In the genomic region with DNA sequence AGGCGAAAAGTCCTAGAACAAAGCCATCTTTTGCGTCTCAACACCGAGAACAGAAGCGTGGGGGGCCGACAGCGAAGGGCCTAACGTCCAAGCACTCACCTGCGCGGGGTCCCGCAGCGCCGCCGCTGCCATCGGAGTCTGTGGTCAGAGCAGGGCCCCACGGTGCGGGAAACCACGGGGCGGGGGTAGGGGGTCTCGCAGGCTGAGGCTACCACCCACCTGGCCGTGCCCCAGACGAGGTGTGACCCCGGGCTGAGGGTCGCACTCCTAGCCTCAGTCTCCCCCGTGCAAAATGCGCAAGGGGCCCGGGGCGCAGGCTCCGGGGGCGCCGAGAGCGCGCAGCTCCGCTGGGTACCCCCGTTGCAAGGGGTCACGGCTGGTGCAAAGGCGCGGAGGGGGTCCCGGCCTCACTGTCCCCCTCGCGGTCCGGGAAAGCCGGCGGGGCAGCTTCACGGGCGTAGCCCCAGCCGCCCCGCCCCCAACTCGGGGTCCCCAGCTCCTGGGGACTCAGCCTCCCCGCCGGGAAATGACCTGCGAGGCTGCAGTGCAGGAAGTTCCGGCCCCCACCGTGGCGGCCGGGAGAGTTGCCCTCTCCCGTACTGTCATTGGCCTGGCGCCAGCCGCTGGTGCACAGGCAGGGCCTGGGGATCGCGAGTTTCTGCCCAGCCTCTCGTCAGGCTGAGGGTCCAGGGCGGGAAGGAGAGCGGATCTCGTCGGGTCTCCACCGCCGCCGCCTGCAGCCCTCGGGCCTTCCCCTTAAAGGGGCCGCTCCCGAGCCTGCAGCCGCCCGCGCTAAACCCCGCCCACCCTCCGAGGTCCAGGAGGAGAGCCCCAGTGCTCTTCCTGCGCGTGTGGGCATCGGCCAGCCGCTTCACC, we compare ENCODE assay signal across 1 cellular context.
A peak's percentile ranks its signal among the peaks of the same experiment; 100 is the strongest.
TF ChIP-seq lines count a peak whose summit lies in the region.

Gene ZNF792, minus strand, starts transcription at position 699 of the 876 bp plus-strand sequence. Its CDS starts 567 bp downstream, at position 132.

TF ChIP-seq in K562, 482 proteins besides CTCF, POLR2A, EP300 and RAD21 (continued from another document and continues in another):
- TF ChIP-seq, protein P1, sequence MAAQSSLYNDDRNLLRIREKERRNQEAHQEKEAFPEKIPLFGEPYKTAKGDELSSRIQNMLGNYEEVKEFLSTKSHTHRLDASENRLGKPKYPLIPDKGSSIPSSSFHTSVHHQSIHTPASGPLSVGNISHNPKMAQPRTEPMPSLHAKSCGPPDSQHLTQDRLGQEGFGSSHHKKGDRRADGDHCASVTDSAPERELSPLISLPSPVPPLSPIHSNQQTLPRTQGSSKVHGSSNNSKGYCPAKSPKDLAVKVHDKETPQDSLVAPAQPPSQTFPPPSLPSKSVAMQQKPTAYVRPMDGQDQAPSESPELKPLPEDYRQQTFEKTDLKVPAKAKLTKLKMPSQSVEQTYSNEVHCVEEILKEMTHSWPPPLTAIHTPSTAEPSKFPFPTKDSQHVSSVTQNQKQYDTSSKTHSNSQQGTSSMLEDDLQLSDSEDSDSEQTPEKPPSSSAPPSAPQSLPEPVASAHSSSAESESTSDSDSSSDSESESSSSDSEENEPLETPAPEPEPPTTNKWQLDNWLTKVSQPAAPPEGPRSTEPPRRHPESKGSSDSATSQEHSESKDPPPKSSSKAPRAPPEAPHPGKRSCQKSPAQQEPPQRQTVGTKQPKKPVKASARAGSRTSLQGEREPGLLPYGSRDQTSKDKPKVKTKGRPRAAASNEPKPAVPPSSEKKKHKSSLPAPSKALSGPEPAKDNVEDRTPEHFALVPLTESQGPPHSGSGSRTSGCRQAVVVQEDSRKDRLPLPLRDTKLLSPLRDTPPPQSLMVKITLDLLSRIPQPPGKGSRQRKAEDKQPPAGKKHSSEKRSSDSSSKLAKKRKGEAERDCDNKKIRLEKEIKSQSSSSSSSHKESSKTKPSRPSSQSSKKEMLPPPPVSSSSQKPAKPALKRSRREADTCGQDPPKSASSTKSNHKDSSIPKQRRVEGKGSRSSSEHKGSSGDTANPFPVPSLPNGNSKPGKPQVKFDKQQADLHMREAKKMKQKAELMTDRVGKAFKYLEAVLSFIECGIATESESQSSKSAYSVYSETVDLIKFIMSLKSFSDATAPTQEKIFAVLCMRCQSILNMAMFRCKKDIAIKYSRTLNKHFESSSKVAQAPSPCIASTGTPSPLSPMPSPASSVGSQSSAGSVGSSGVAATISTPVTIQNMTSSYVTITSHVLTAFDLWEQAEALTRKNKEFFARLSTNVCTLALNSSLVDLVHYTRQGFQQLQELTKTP (IDR thresholded peaks at IDR 0.05; ENCODE audit: low read depth in 1 of 2, partially characterized antibody in 2 of 2) = no peak
- TF ChIP-seq KLF16 (IDR thresholded peaks at IDR 0.05) (no peak), ZNF512 (tag; IDR thresholded peaks at IDR 0.05) (no peak), ATF6 (CRISPR knock-in tag; IDR thresholded peaks at IDR 0.05) (0 out of 2 replicates have a peak, but pooled peaks have one; percentile 42), AFF4 (CRISPR knock-in tag; IDR thresholded peaks at IDR 0.05) (no peak), TEAD4 (IDR thresholded peaks at IDR 0.05; ENCODE audit: low read length) (no peak), TEAD4 (CRISPR knock-in tag; IDR thresholded peaks at IDR 0.05; ENCODE audit: borderline replicate concordance) (no peak), SMAD4 (CRISPR knock-in tag; conservative IDR thresholded peaks at IDR 0.05) (no peak), E2F8 (IDR thresholded peaks at IDR 0.05; ENCODE audit: low read depth, partially characterized antibody) (no peak), SPI1 (IDR thresholded peaks at IDR 0.05; ENCODE audit: borderline replicate concordance, low read depth, low read length) (no peak), CREB3L1 (IDR thresholded peaks at IDR 0.05; ENCODE audit: borderline replicate concordance, low read depth) (no peak), ZNF717 (CRISPR knock-in tag; IDR thresholded peaks at IDR 0.05) (no peak), ZNF445 (CRISPR knock-in tag; IDR thresholded peaks at IDR 0.05; ENCODE audit: low read depth) (no peak), NCOR1 (IDR thresholded peaks at IDR 0.05) (no peak), ETV6 (IDR thresholded peaks at IDR 0.05; ENCODE audit: borderline replicate concordance in 1 of 2, low read depth in 2 of 2, low read length in 1 of 2) (no peak; a peak in 1 of 4 replicates), ETV6 (CRISPR knock-in tag; IDR thresholded peaks at IDR 0.05; ENCODE audit: borderline replicate concordance) (no peak), TCF7 (IDR thresholded peaks at IDR 0.05; ENCODE audit: borderline replicate concordance) (no peak), ZNF24 (IDR thresholded peaks at IDR 0.05) (no peak), NCOA4 (IDR thresholded peaks at IDR 0.05; ENCODE audit: partially characterized antibody) (no peak), ZNF764 (CRISPR knock-in tag; IDR thresholded peaks at IDR 0.05; ENCODE audit: low read depth) (no peak), CHD4 (IDR thresholded peaks at IDR 0.05; ENCODE audit: insufficient read depth, insufficient replicate concordance, low read depth, low read length, poor library complexity, severe bottlenecking) (no peak), ETV5 (CRISPR knock-in tag; IDR thresholded peaks at IDR 0.05; ENCODE audit: low read depth) (no peak), GATAD2B (IDR thresholded peaks at IDR 0.05; ENCODE audit: borderline replicate concordance) (no peak), ZNF217 (CRISPR knock-in tag; IDR thresholded peaks at IDR 0.05) (no peak), ZNF668 (CRISPR knock-in tag; IDR thresholded peaks at IDR 0.05) (no peak)
- TF ChIP-seq, protein P2, sequence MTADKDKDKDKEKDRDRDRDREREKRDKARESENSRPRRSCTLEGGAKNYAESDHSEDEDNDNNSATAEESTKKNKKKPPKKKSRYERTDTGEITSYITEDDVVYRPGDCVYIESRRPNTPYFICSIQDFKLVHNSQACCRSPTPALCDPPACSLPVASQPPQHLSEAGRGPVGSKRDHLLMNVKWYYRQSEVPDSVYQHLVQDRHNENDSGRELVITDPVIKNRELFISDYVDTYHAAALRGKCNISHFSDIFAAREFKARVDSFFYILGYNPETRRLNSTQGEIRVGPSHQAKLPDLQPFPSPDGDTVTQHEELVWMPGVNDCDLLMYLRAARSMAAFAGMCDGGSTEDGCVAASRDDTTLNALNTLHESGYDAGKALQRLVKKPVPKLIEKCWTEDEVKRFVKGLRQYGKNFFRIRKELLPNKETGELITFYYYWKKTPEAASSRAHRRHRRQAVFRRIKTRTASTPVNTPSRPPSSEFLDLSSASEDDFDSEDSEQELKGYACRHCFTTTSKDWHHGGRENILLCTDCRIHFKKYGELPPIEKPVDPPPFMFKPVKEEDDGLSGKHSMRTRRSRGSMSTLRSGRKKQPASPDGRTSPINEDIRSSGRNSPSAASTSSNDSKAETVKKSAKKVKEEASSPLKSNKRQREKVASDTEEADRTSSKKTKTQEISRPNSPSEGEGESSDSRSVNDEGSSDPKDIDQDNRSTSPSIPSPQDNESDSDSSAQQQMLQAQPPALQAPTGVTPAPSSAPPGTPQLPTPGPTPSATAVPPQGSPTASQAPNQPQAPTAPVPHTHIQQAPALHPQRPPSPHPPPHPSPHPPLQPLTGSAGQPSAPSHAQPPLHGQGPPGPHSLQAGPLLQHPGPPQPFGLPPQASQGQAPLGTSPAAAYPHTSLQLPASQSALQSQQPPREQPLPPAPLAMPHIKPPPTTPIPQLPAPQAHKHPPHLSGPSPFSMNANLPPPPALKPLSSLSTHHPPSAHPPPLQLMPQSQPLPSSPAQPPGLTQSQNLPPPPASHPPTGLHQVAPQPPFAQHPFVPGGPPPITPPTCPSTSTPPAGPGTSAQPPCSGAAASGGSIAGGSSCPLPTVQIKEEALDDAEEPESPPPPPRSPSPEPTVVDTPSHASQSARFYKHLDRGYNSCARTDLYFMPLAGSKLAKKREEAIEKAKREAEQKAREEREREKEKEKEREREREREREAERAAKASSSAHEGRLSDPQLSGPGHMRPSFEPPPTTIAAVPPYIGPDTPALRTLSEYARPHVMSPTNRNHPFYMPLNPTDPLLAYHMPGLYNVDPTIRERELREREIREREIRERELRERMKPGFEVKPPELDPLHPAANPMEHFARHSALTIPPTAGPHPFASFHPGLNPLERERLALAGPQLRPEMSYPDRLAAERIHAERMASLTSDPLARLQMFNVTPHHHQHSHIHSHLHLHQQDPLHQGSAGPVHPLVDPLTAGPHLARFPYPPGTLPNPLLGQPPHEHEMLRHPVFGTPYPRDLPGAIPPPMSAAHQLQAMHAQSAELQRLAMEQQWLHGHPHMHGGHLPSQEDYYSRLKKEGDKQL (CRISPR knock-in tag; IDR thresholded peaks at IDR 0.05; ENCODE audit: borderline replicate concordance) = no peak
- TF ChIP-seq, protein P3, sequence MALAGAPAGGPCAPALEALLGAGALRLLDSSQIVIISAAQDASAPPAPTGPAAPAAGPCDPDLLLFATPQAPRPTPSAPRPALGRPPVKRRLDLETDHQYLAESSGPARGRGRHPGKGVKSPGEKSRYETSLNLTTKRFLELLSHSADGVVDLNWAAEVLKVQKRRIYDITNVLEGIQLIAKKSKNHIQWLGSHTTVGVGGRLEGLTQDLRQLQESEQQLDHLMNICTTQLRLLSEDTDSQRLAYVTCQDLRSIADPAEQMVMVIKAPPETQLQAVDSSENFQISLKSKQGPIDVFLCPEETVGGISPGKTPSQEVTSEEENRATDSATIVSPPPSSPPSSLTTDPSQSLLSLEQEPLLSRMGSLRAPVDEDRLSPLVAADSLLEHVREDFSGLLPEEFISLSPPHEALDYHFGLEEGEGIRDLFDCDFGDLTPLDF (CRISPR knock-in tag; IDR thresholded peaks at IDR 0.05) = no peak
